ENCODE assay signal across 9 cellular contexts in the genomic region with DNA sequence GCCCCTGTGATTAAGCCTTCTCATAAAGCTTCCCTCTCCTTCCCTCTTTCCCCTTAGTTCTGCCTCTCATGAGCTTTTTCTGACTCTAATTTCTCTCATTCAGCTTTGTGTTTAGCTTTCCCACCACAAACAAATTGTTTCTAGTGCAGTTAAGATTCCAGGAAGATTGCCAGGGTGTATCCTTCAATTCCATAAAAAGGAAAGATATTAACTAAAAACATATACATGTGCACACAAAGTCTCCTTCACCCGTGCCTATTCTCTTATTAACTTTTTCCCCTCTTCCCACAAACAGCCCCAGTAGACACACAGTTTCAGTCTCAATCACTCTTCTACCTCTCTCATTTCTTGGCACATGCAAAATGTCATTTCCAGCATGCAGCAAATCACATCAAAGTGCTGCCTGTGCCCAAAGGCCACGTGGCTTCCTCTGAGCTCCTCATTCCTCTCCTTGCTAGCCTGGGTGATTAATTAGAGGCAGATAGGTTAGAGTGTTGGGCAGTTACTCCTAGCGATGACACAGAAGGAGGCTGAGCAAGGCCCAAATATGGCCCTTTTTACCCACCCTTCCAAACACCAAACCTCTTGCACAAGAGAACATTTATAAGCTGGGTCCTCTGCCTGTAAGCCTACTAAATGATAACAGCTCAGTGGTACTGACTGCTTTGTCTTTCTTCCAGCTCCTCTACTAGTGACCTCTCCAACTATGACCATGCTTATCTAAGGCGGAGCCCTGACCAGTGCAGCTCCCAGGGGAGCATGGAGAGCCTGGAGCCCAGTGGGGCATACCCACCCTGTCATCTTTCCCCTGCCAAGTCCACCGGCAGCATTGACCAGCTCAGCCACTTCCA.
DNase-seq lines count a peak whose midpoint lies in the region; ATAC-seq, FAIRE-seq and TF ChIP-seq lines count a peak whose summit lies in the region.
"Had no signal": no experiment of that assay in that cellular context is flagged by ENCODE, and none has a peak within 500 bp of the region (broad histone marks: within the 10 kb centered on the region; RNA-seq: fewer than 3 reads in every experiment).

No MANE protein-coding gene starts in this region.

- DNase-seq in M059J (ENCODE audit: low read depth) (peak; percentile 84), fibroblast of mammary gland (ENCODE audit: low read depth) (peak; percentile 91), spleen (no peak), D721Med (ENCODE audit: insufficient read length, low spot score) (no peak)
- DNase-seq in effector memory CD4-positive, alpha-beta T cell = no peak
- DNase-seq: retina had no signal

- H3K4me3 ChIP-seq in fibroblast of mammary gland (ENCODE audit: control insufficient read depth, low read depth, low read length) = no peak overlapping the region
- H3K4me3 ChIP-seq in spleen = no peak overlapping the region
- H3K4me3 ChIP-seq in effector memory CD4-positive, alpha-beta T cell (ENCODE audit: insufficient read depth, low read depth, low read length, poor library complexity, severe bottlenecking) = no peak overlapping the region

- no peaks in the 10 kb centered on the region for H3K27me3 ChIP-seq in spleen (replicated peaks in 1 of 7)
- no peaks in the 10 kb centered on the region for H3K27me3 ChIP-seq in effector memory CD4-positive, alpha-beta T cell (replicated peaks; ENCODE audit: control insufficient read depth, insufficient read depth, low read length, poor library complexity, severe bottlenecking)

- WGBS in spleen, 5 donors = 54 to 74% (median 61%) methylated on average over 5 of the region's 5 CpGs

- peaks cover 0 to 2% (median 0%) of the 10 kb centered on the region in 6 donors for H3K4me1 ChIP-seq in spleen
- H3K4me1 ChIP-seq in effector memory CD4-positive, alpha-beta T cell (ENCODE audit: control insufficient read depth, insufficient read depth, low read length, poor library complexity, severe bottlenecking) = no peaks in the 10 kb centered on the region

- no peaks in the 10 kb centered on the region for H3K9me3 ChIP-seq in spleen
- H3K9me3 ChIP-seq in effector memory CD4-positive, alpha-beta T cell (ENCODE audit: control insufficient read depth, low read length) = no peaks in the 10 kb centered on the region

- ATAC-seq in GM18873 (IDR thresholded peaks at IDR 0.05; ENCODE audit: low FRiP score, unreplicated experiment) (peak; percentile 66), GM21528 (IDR thresholded peaks at IDR 0.05; ENCODE audit: low FRiP score, unreplicated experiment) (no peak), HG03521 (IDR thresholded peaks at IDR 0.05; ENCODE audit: unreplicated experiment) (no peak)

- FAIRE-seq in D721Med (lab: Jason Lieb, UNC) = no peak

- no peak for TF ChIP-seq POLR2A in spleen (IDR thresholded peaks at IDR 0.05)

- peak overlapping the region in 7 of 8 donors; percentile 26 to 76 (median 66) for H3K27ac ChIP-seq in spleen
- no peak overlapping the region for H3K27ac ChIP-seq in effector memory CD4-positive, alpha-beta T cell (ENCODE audit: insufficient read depth, low read length, poor library complexity, severe bottlenecking)

- intact Hi-C loops in spleen (cut with DNase I; ENCODE audit: low total_unique reads) = no loop called here

- TF ChIP-seq CTCF in fibroblast of mammary gland (conservative IDR thresholded peaks at IDR 0.05; ENCODE audit: control insufficient read depth, insufficient read depth, low read depth, low read length) (no peak), spleen (IDR thresholded peaks at IDR 0.05 in 8 of 11, conservative IDR thresholded peaks at IDR 0.05 in 3 of 11) (no peak), D721Med (IDR thresholded peaks at IDR 0.05; ENCODE audit: insufficient read depth, missing control alignments) (no peak)

- H3K36me3 ChIP-seq in spleen = peaks cover 0 to 29% (median 0%) of the 10 kb centered on the region in 6 donors
- H3K36me3 ChIP-seq in effector memory CD4-positive, alpha-beta T cell (ENCODE audit: control insufficient read depth, insufficient read depth, low read length) = no peaks in the 10 kb centered on the region

Comparison
In these comparisons a context has a peak if more than half of its experiments do, and no peak if none do; other contexts are left out.
1. DNase-seq: peak in M059J (single experiment) and fibroblast of mammary gland (single experiment); none in spleen (single experiment), D721Med (single experiment) and effector memory CD4-positive, alpha-beta T cell (0 of 3).